ENCODE assay signal across 1 cellular context in the genomic region with DNA sequence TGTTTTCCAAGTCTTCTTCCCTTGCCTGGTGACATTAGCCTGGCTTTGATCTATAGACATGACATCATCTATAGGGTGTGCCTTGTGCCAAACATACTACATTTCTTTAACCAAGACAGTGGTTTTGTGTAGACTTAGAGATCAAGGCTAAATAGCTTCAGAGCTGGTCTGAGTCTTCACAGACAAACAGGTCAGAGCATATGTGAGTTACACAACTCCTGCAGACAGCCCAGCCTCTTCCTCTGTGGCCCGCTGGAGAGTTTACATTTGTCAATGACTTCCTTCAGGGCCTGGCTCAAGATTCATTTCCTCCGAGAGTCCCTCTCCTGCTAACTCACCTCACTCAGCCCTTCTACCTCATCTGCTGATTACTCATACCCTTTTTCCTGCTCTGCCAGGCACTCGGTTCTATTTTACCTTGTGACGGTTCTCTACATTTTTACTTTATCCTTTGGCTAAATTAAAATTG.
A peak's percentile ranks its signal among the peaks of the same experiment; 100 is the strongest.
TF ChIP-seq lines count a peak whose summit lies in the region.

No MANE protein-coding gene starts in this region.

TF ChIP-seq in IMR-90, 13 proteins besides CTCF, POLR2A, EP300 and RAD21:
- TF ChIP-seq CEBPB (IDR thresholded peaks at IDR 0.05; ENCODE audit: low read depth, low read length) = peak; percentile 95
- TF ChIP-seq RCOR1 (IDR thresholded peaks at IDR 0.05; ENCODE audit: insufficient replicate concordance, low read length) = no peak
- TF ChIP-seq NFE2L2 (IDR thresholded peaks at IDR 0.05; ENCODE audit: low read depth, low read length) = no peak
- 0 out of 2 replicates have a peak, but pooled peaks have one; percentile 27 for TF ChIP-seq SMC3 (IDR thresholded peaks at IDR 0.05; ENCODE audit: low read depth, low read length)
- no peak for TF ChIP-seq CHD1 (IDR thresholded peaks at IDR 0.05; ENCODE audit: low read depth, low read length)
- TF ChIP-seq, protein P1, sequence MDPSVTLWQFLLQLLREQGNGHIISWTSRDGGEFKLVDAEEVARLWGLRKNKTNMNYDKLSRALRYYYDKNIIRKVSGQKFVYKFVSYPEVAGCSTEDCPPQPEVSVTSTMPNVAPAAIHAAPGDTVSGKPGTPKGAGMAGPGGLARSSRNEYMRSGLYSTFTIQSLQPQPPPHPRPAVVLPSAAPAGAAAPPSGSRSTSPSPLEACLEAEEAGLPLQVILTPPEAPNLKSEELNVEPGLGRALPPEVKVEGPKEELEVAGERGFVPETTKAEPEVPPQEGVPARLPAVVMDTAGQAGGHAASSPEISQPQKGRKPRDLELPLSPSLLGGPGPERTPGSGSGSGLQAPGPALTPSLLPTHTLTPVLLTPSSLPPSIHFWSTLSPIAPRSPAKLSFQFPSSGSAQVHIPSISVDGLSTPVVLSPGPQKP (IDR thresholded peaks at IDR 0.05; ENCODE audit: borderline replicate concordance, low read depth, low read length) = no peak
TF ChIP-seq in IMR-90: peak in this region for 2.
